ENCODE assay signal across 8 cellular contexts in the genomic region with DNA sequence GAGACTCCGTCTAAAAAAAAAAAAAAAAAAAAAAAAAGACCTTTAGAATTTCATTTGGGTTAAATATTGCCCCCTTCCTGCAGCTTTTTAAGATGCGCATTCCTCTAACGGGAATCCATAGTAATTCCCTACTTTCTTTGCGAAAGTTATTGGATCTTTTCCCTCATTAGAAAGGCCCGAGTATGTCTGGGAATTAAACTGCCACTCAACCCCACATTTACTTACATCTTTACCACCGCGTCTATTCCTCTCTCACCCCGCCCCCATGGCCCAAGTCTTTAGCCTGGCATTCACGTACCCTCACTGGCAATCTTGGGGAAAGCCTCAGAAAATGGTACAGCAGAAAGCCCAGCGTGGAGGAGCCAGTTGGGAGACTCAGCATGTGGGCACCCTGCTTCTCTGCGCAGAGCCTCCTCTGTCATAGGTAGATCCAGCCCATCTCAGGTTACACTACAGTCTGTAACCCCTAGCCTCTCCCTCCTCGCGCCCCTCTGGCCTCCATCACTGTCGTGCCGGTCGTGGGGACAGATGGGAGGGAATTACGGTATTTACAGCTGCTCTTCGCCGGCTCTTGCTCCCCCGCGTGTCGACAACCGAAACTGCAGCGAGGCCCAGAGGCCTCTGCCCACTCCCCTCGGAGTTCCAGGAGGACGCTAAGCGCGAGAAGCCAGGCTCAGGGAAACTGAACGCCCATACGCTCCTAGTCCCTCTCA. TPM values are rescaled to one million over a fixed set of nuclear protein-coding genes. Genes with fewer than 3 reads are reported as not detected.
DNase-seq lines count a peak whose midpoint lies in the region; ATAC-seq and TF ChIP-seq lines count a peak whose summit lies in the region.

No MANE protein-coding gene starts in this region.

- intact Hi-C loops in body of pancreas (cut with DNase I): loop anchor here (10.0 kb wide), 1 partner anchor 170 kb away; no protein-coding TSS in a partner anchor
- intact Hi-C loops in sigmoid colon (cut with DNase I): loop anchor here (1.0 to 5.0 kb wide), 2 partner anchors 58 to 174 kb away; no protein-coding TSS in a partner anchor

- H3K4me3 ChIP-seq in body of pancreas: no peak overlapping the region
- peak overlapping the region; percentile 31 for H3K4me3 ChIP-seq in iPS-11a (ENCODE audit: low read depth, low read length)
- peak overlapping the region; percentile 7 to 47 (median 38) for H3K4me3 ChIP-seq in sigmoid colon

- peak; percentile 97 for DNase-seq in ELF-1 (ENCODE audit: low read depth, low spot score)
- DNase-seq in HT-29 (ENCODE audit: low spot score): peak; percentile 59
- DNase-seq in UCSD-AML1 (lab: John Stamatoyannopoulos, UW; ENCODE audit: unreplicated experiment): peak; percentile 77
- DNase-seq in body of pancreas: peak; percentile 70 to 80 (median 76)
- DNase-seq in sigmoid colon: peak; percentile 89
- DNase-seq in NCI-H1092 (lab: John Stamatoyannopoulos, UW): no peak

- H3K4me1 ChIP-seq in body of pancreas: peaks cover 8% of the 10 kb centered on the region
- H3K4me1 ChIP-seq in sigmoid colon: peaks cover 0 to 10% (median 3%) of the 10 kb centered on the region in 4 donors

- 12 to 31% methylated on average over 18 to 30 of the region's 30 CpGs for WGBS in body of pancreas, 2 donors
- 19 to 20% methylated on average over 30 of the region's 30 CpGs for WGBS in sigmoid colon, 2 donors

- peaks cover 0 to 6% (median 0%) of the 10 kb centered on the region in 3 donors for H3K9me3 ChIP-seq in body of pancreas
- peaks cover 0 to 7% (median 7%) of the 10 kb centered on the region in 4 donors for H3K9me3 ChIP-seq in sigmoid colon

- H3K27ac ChIP-seq in body of pancreas (no peak overlapping the region), sigmoid colon (peak overlapping the region in 3 of 4 donors; percentile 28 to 64 (median 41))

- H3K36me3 ChIP-seq in body of pancreas (replicated peaks in 1 of 2; ENCODE audit: insufficient read depth in 1 of 2, low read depth in 2 of 2): no peaks in the 10 kb centered on the region
- no peaks in the 10 kb centered on the region for H3K36me3 ChIP-seq in sigmoid colon

- H3K27me3 ChIP-seq in body of pancreas: no peaks in the 10 kb centered on the region
- no peaks in the 10 kb centered on the region for H3K27me3 ChIP-seq in sigmoid colon

- no peak for TF ChIP-seq EP300 in sigmoid colon (IDR thresholded peaks at IDR 0.05)

- TF ChIP-seq POLR2A in body of pancreas (IDR thresholded peaks at IDR 0.05) (no peak), sigmoid colon (IDR thresholded peaks at IDR 0.05) (no peak)

- peak; percentile 85 for ATAC-seq in body of pancreas
- ATAC-seq in HG03378 (IDR thresholded peaks at IDR 0.05; ENCODE audit: unreplicated experiment): no peak

- TF ChIP-seq CTCF in body of pancreas (IDR thresholded peaks at IDR 0.05) (peak; percentile 63 to 84 (median 80)), sigmoid colon (IDR thresholded peaks at IDR 0.05) (peak; percentile 81 to 92 (median 88))

RNA-seq across cellular contexts. Expression of gene ANKDD1A, which starts 6.4 kb away (rescaled TPM):
- total RNA-seq in HT-29 (2014; rRNA removed; shearing (Covaris generic)): 0.60 and 0.71 TPM in 2 replicates
- 10 to 100 TPM in 1 of 2 donors, 1 to 10 TPM in 1; 3.9 to 18.8 TPM for total RNA-seq in body of pancreas
- total RNA-seq in sigmoid colon: 1 to 10 TPM; 4.9 to 9.4 (median 8.0) TPM
- polyA plus RNA-seq in sigmoid colon: 1 to 10 TPM in 1 of 3 donors, under 1 TPM in 1, not detected in 1; 0.60 to 1.1 TPM

Comparison
In these comparisons a context has a peak if more than half of its experiments do, and no peak if none do; other contexts are left out.
1. H3K27ac ChIP-seq: peak in sigmoid colon (3 of 4); none in body of pancreas (0 of 4).
2. H3K4me3 ChIP-seq: peak in iPS-11a (single experiment) and sigmoid colon (4 of 4); none in body of pancreas (0 of 2).